In the genomic region with DNA sequence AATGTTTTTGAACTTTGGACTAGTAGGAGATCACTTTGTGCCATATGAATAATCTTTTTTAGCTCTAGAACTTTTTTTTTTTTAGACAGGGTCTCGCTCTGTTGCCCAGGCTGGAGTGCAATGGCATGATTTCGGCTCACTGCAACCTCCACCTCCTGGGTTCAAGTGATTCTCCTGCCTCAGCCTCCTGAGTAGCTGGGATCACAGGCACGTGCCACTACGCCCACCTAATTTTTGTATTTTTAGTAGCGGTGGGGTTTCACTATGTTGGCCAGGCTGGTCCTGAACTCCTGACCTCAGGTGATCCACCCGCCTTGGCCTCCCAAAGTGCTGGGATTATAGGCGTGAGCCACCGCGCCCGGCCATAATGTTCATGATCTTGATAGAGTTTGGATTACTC, we compare ENCODE assay signal across 1 cellular context. TPM values are rescaled to one million over a fixed set of nuclear protein-coding genes. Genes with fewer than 3 reads are reported as not detected.
"Had no signal": no experiment of that assay in that cellular context is flagged by ENCODE, and none has a peak within 500 bp of the region (broad histone marks: within the 10 kb centered on the region; RNA-seq: fewer than 3 reads in every experiment).

No MANE protein-coding gene starts in this region.

RNA-seq across cellular contexts. Expression of a gene that starts 31.8 kb away (rescaled TPM):
- total RNA-seq: SJCRH30 had no signal
